In genomic region chr15:74422723-74423442, GRCh38 we compare ENCODE assay signal across 9 cellular contexts. TPM values are rescaled to one million over a fixed set of nuclear protein-coding genes. Genes with fewer than 3 reads are reported as not detected.
DNase-seq lines count a peak whose midpoint lies in the region; ATAC-seq, FAIRE-seq and TF ChIP-seq lines count a peak whose summit lies in the region.
"Had no signal": no experiment of that assay in that cellular context is flagged by ENCODE, and none has a peak within 500 bp of the region (broad histone marks: within the 10 kb centered on the region; RNA-seq: fewer than 3 reads in every experiment).

No MANE protein-coding gene starts in this region.

- CTCF ChIA-PET in WTC11 (lab: Charles Lee) = interaction anchor here (0.5 to 2.2 kb wide), 6 partner anchors 16 to 60 kb away, joined by 3 to 11 read pairs (median 4); no protein-coding TSS in a partner anchor

- H3K36me3 Mint-ChIP-seq in WTC11 (no peaks in the 10 kb centered on the region), glutamatergic neuron (ENCODE audit: unreplicated experiment) (no peaks in the 10 kb centered on the region)

- H3K27me3 ChIP-seq in right cardiac atrium (ENCODE audit: control insufficient read depth, insufficient read depth) = no peaks in the 10 kb centered on the region

- H3K27ac ChIP-seq in right cardiac atrium (ENCODE audit: low read length) = peak overlapping the region; percentile 26

- H3K4me1 ChIP-seq in right cardiac atrium (ENCODE audit: control insufficient read depth, insufficient read depth, low read length) = peaks cover 5% of the 10 kb centered on the region

- peaks cover 37% of the 10 kb centered on the region for H3K4me1 Mint-ChIP-seq in WTC11
- H3K4me1 Mint-ChIP-seq in glutamatergic neuron (ENCODE audit: low read depth, unreplicated experiment) = peaks cover 38% of the 10 kb centered on the region

- peak in 1 of 3 donors; percentile 4 for DNase-seq in right cardiac atrium
- DNase-seq in cardiac septum (ENCODE audit: low spot score) = no peak
- peak; percentile 37 for DNase-seq in WTC11 (ENCODE audit: low spot score)
- DNase-seq in iPS-NIHi11 (ENCODE audit: low spot score) = peak; percentile 56
- DNase-seq in urothelium cell line (ENCODE audit: low spot score) = peak; percentile 65
- no peak for DNase-seq in glutamatergic neuron
- DNase-seq in DMS53 treated with DMSO at 0.1 percent for 48 hours (lab: John Stamatoyannopoulos, UW; ENCODE audit: unreplicated experiment) = no peak
- no peak for DNase-seq in cerebellar cortex (ENCODE audit: low spot score)
- DNase-seq: DMS153 had no signal

- WGBS in right cardiac atrium = 71% methylated on average over 13 of the region's 13 CpGs

- H3K27ac Mint-ChIP-seq in WTC11 (peak overlapping the region; percentile 71; the same call in 1 of the 2 replicates), glutamatergic neuron (ENCODE audit: unreplicated experiment) (no peak overlapping the region)

- no peaks in the 10 kb centered on the region for H3K9me3 ChIP-seq in right cardiac atrium (ENCODE audit: control insufficient read depth, low read length)

- ATAC-seq in right cardiac atrium (no peak), WTC11 (peak; percentile 54)

- H3K4me3 Mint-ChIP-seq in WTC11 = no peak overlapping the region
- H3K4me3 Mint-ChIP-seq in glutamatergic neuron (ENCODE audit: unreplicated experiment) = no peak overlapping the region

- no peak for FAIRE-seq in urothelium cell line (lab: Jason Lieb, UNC)

- H3K9me3 Mint-ChIP-seq in WTC11 = no peaks in the 10 kb centered on the region
- H3K9me3 Mint-ChIP-seq in glutamatergic neuron (ENCODE audit: unreplicated experiment) = peaks cover 6% of the 10 kb centered on the region

- intact Hi-C loops in right cardiac atrium (cut with DNase I) (no loop called here), cardiac septum (cut with DNase I) (no loop called here)

- no peak overlapping the region for H3K4me3 ChIP-seq in right cardiac atrium (ENCODE audit: low read length)

- TF ChIP-seq CTCF in WTC11 (IDR thresholded peaks at IDR 0.05) = no peak
- TF ChIP-seq CTCF in glutamatergic neuron (IDR thresholded peaks at IDR 0.05; ENCODE audit: partially characterized antibody, unreplicated experiment) = no peak

- H3K27me3 Mint-ChIP-seq in WTC11 (ENCODE audit: low read depth) (no peaks in the 10 kb centered on the region), glutamatergic neuron (ENCODE audit: unreplicated experiment) (peaks cover 7% of the 10 kb centered on the region)

- POLR2A ChIA-PET in WTC11 (lab: Charles Lee) = no interaction called here

TF ChIP-seq in WTC11, 78 proteins besides CTCF, POLR2A, EP300 and RAD21:
- TF ChIP-seq SMAD3 (CRISPR knock-in tag; IDR thresholded peaks at IDR 0.05; ENCODE audit: borderline replicate concordance) (no peak), ZMAT4 (CRISPR knock-in tag; IDR thresholded peaks at IDR 0.05) (no peak), NR3C1 (CRISPR knock-in tag; conservative IDR thresholded peaks at IDR 0.05; ENCODE audit: low read depth) (no peak), ATF6 (CRISPR knock-in tag; IDR thresholded peaks at IDR 0.05) (no peak)

RNA-seq across cellular contexts. Expression of gene SEMA7A, which starts 10.9 kb away (rescaled TPM):
- total RNA-seq in right cardiac atrium = 1 to 10 TPM; 1.7 to 3.3 (median 2.2) TPM
- polyA plus RNA-seq in right cardiac atrium = 1.8 TPM
- 1.5 TPM for total RNA-seq in cardiac septum
- total RNA-seq in WTC11 (2021) = 13.7 to 17.9 TPM (median 14.2 TPM) in 3 replicates
- 16.2 TPM for total RNA-seq in glutamatergic neuron (ENCODE audit: unreplicated experiment)

RNA-seq across cellular contexts. Expression of gene UBL7, which starts 38.1 kb away (rescaled TPM):
- total RNA-seq in right cardiac atrium (10 to 100 TPM; 35.8 to 59.3 (median 49.8) TPM), cardiac septum (48.3 TPM), WTC11 (2021) (62.1 to 70.1 TPM (median 70.1 TPM) in 3 replicates), glutamatergic neuron (ENCODE audit: unreplicated experiment) (62.6 TPM)
- polyA plus RNA-seq in right cardiac atrium = 49.0 TPM

RNA-seq across cellular contexts. Expression of gene CYP11A1, which starts 55.4 kb away (rescaled TPM):
- total RNA-seq in right cardiac atrium (1 to 10 TPM; 1.1 to 1.7 (median 1.3) TPM), cardiac septum (2.5 TPM), WTC11 (2021) (3.4 to 4.1 TPM (median 3.8 TPM) in 3 replicates), glutamatergic neuron (ENCODE audit: unreplicated experiment) (not detected)
- polyA plus RNA-seq in right cardiac atrium = 0.66 TPM

Comparison
In these comparisons a context has a peak if more than half of its experiments do, and no peak if none do; other contexts are left out.
1. DNase-seq: peak in WTC11 (single experiment), iPS-NIHi11 (single experiment) and urothelium cell line (single experiment); none in cardiac septum (single experiment), glutamatergic neuron (single experiment), DMS53 treated with DMSO at 0.1 percent for 48 hours (single experiment) and cerebellar cortex (single experiment).